10 cellular contexts compared by ENCODE assay signal in genomic region chr1:160429702-160430535, GRCh38. TPM values are rescaled to one million over a fixed set of nuclear protein-coding genes. Genes with fewer than 3 reads are reported as not detected.
DNase-seq lines count a peak whose midpoint lies in the region; ATAC-seq and TF ChIP-seq lines count a peak whose summit lies in the region.
"Had no signal": no experiment of that assay in that cellular context is flagged by ENCODE, and none has a peak within 500 bp of the region (broad histone marks: within the 10 kb centered on the region; RNA-seq: fewer than 3 reads in every experiment).

No MANE protein-coding gene starts in this region.

- H3K4me3 Mint-ChIP-seq in natural killer cell treated with Interleukin-12 subunit alpha and Interleukin-12 subunit beta and Interleukin-15 and Interleukin-18, amount 100 ng/mL, for 72 hours, result peak overlapping the region; percentile 87

- no peaks in the 10 kb centered on the region for H3K9me3 ChIP-seq in OCI-LY1 (ENCODE audit: low read length)

- H3K36me3 ChIP-seq in OCI-LY1 (ENCODE audit: insufficient read depth, low read length), result no peaks in the 10 kb centered on the region

- H2AFZ ChIP-seq in OCI-LY1 (ENCODE audit: low read length), result no peak overlapping the region

- no peaks in the 10 kb centered on the region for H4K20me1 ChIP-seq in OCI-LY1 (ENCODE audit: insufficient read depth, low read length)

- no peaks in the 10 kb centered on the region for H3K27me3 ChIP-seq in OCI-LY1 (ENCODE audit: insufficient read depth, low read length)

- H3K27ac Mint-ChIP-seq in natural killer cell treated with Interleukin-12 subunit alpha and Interleukin-12 subunit beta and Interleukin-15 and Interleukin-18, amount 100 ng/mL, for 72 hours, result peak overlapping the region; percentile 98

- ATAC-seq in GM18511 (IDR thresholded peaks at IDR 0.05; ENCODE audit: unreplicated experiment) (peak; percentile 50), GM21717 (IDR thresholded peaks at IDR 0.05; ENCODE audit: unreplicated experiment) (peak; percentile 43), HG02973 (IDR thresholded peaks at IDR 0.05; ENCODE audit: unreplicated experiment) (no peak)
- peak; percentile 59 to 69 for ATAC-seq in natural killer cell treated with Interleukin-12 subunit alpha and Interleukin-12 subunit beta and Interleukin-15 and Interleukin-18, amount 100 ng/mL, for 72 hours

- no peaks in the 10 kb centered on the region for H3K9me2 ChIP-seq in OCI-LY1 (ENCODE audit: low read depth, low read length)

- H3K27me3 Mint-ChIP-seq in natural killer cell treated with Interleukin-12 subunit alpha and Interleukin-12 subunit beta and Interleukin-15 and Interleukin-18, amount 100 ng/mL, for 72 hours, result no peaks in the 10 kb centered on the region

- H3K4me3 ChIP-seq in OCI-LY1 (ENCODE audit: low read depth, low read length, poor library complexity, severe bottlenecking), result no peak overlapping the region

- H3K27ac ChIP-seq in OCI-LY1 (ENCODE audit: low read depth, low read length, poor library complexity, severe bottlenecking), result peak overlapping the region; percentile 83

- no peaks in the 10 kb centered on the region for H3K79me2 ChIP-seq in OCI-LY1 (ENCODE audit: insufficient read depth, low read length)

- TF ChIP-seq CTCF in OCI-LY1 (IDR thresholded peaks at IDR 0.05; ENCODE audit: low read length), result no peak

- peaks cover 45% of the 10 kb centered on the region for H3K4me1 ChIP-seq in OCI-LY1 (ENCODE audit: insufficient read depth, low read length, severe bottlenecking)

- H3K9ac ChIP-seq in OCI-LY1 (ENCODE audit: low read length), result peak overlapping the region; percentile 23

- H3F3A ChIP-seq in OCI-LY1 (ENCODE audit: insufficient read depth, low read length), result 0 out of 2 replicates have a peak, but pooled peaks cover 8% of the 10 kb centered on the region

- peaks cover 66 to 71% of the 10 kb centered on the region in 2 donors for H3K4me1 Mint-ChIP-seq in natural killer cell treated with Interleukin-12 subunit alpha and Interleukin-12 subunit beta and Interleukin-15 and Interleukin-18, amount 100 ng/mL, for 72 hours (ENCODE audit: low read depth in 2 of 2)

- H3K4me2 ChIP-seq in OCI-LY1 (ENCODE audit: low read length), result peak overlapping the region; percentile 27; the same call in 1 of the 2 replicates

- peaks cover 8% of the 10 kb centered on the region for H3K9me3 Mint-ChIP-seq in natural killer cell treated with Interleukin-12 subunit alpha and Interleukin-12 subunit beta and Interleukin-15 and Interleukin-18, amount 100 ng/mL, for 72 hours

- H3K36me3 Mint-ChIP-seq in natural killer cell treated with Interleukin-12 subunit alpha and Interleukin-12 subunit beta and Interleukin-15 and Interleukin-18, amount 100 ng/mL, for 72 hours, result peaks cover 17% of the 10 kb centered on the region

- DNase-seq in natural killer cell treated with Interleukin-12 subunit alpha and Interleukin-12 subunit beta and Interleukin-15 and Interleukin-18, amount 100 ng/mL, for 72 hours (ENCODE audit: low spot score), result no peak
- DNase-seq in nucleus accumbens (lab: John Stamatoyannopoulos, UW) (no peak), EL (no peak)
- no peak for DNase-seq in stimulated activated CD4-positive, alpha-beta T cell treated with anti-CD3 and anti-CD28 coated beads, Interleukin-12 subunit alpha, Interleukin-12 subunit beta, amount 100 ng/mL, for 4 hours
- DNase-seq: activated effector memory CD4-positive, alpha-beta T cell treated with Interleukin-2 at 50 U/mL for 16 hours; IMR-90 had no signal

RNA-seq across cellular contexts. Expression of gene VANGL2, which starts 29.6 kb away (rescaled TPM):
- not detected for total RNA-seq in natural killer cell treated with Interleukin-12 subunit alpha and Interleukin-12 subunit beta and Interleukin-15 and Interleukin-18, amount 100 ng/mL, for 72 hours
